Comparison of ENCODE assay signal across 30 cellular contexts in genomic region chr6:56250266-56250665, GRCh38. TPM values are rescaled to one million over a fixed set of nuclear protein-coding genes. Genes with fewer than 3 reads are reported as not detected.
DNase-seq lines count a peak whose midpoint lies in the region; ATAC-seq and TF ChIP-seq lines count a peak whose summit lies in the region.
"Had no signal": no experiment of that assay in that cellular context is flagged by ENCODE, and none has a peak within 500 bp of the region (broad histone marks: within the 10 kb centered on the region; RNA-seq: fewer than 3 reads in every experiment).

No MANE protein-coding gene starts in this region.

- ATAC-seq in upper lobe of right lung, result peak; percentile 57
- ATAC-seq in activated naive CD4-positive, alpha-beta T cell treated with anti-CD3 and anti-CD28 coated beads, Interleukin-2, amount 50 U/mL, for 72 hours, result no peak
- ATAC-seq: activated T-cell treated with anti-CD3 and anti-CD28 coated beads, Interleukin-2, amount 50 U/mL, for 4 hours; natural killer cell treated with Interleukin-12 subunit alpha and Interleukin-12 subunit beta and Interleukin-15 and Interleukin-18, amount 100 ng/mL, for 72 hours; stimulated activated memory B cell treated with anti-CD40 and anti-IgM and Interleukin-4, amounts not matched to agents 10 μg/mL and 1 μg/mL and 100 μg/mL, for 72 hours had no signal

- DNase-seq in NOMO-1 treated with DMSO at 0.1 percent for 48 hours (lab: John Stamatoyannopoulos, UW; ENCODE audit: unreplicated experiment) (peak; percentile 8), NOMO-1 treated with dmso at 0.1 percent for 144 hours (lab: John Stamatoyannopoulos, UW; ENCODE audit: unreplicated experiment) (no peak), SKM-1 (lab: John Stamatoyannopoulos, UW; ENCODE audit: unreplicated experiment) (peak; percentile 42), islet precursor cell (peak; percentile 87), upper lobe of right lung (no peak), cardiac septum (ENCODE audit: low spot score) (no peak), progenitor cell of endocrine pancreas (ENCODE audit: low spot score, unreplicated experiment) (no peak)
- no peak for DNase-seq in activated naive CD4-positive, alpha-beta T cell treated with anti-CD3 and anti-CD28 coated beads, Interleukin-2, amount 50 U/mL, for 72 hours (ENCODE audit: low spot score in 2 of 2)
- DNase-seq: activated CD4-positive, alpha-beta T cell treated with anti-CD3 and anti-CD28 coated beads, Interleukin-2, amount 50 U/mL, for 1 hour; activated gamma-delta T cell treated with Interleukin-2 at 50 U/mL for 16 hours; activated T-cell treated with anti-CD3 and anti-CD28 coated beads, Interleukin-2, amount 50 U/mL, for 4 hours; central memory CD4-positive, alpha-beta T cell; cortex of kidney; DMS79 treated with DMSO at 0.1 percent for 48 hours; erythroblast; GF-D8; kidney; NCI-H1417; NCI-H2029; NCI-H524 treated with DMSO at 0.1 percent for 48 hours; SIG-M5; substantia nigra; T-helper 9 cell had no signal

- no peaks in the 10 kb centered on the region for H3K36me3 Mint-ChIP-seq in progenitor cell of endocrine pancreas (ENCODE audit: insufficient read depth)
- no peaks in the 10 kb centered on the region for H3K36me3 Mint-ChIP-seq in activated naive CD4-positive, alpha-beta T cell treated with anti-CD3 and anti-CD28 coated beads, Interleukin-2, amount 50 U/mL, for 72 hours
- H3K36me3 Mint-ChIP-seq: natural killer cell treated with Interleukin-12 subunit alpha and Interleukin-12 subunit beta and Interleukin-15 and Interleukin-18, amount 100 ng/mL, for 72 hours; stimulated activated memory B cell treated with anti-CD40 and anti-IgM and Interleukin-4, amounts not matched to agents 10 μg/mL and 1 μg/mL and 100 μg/mL, for 72 hours; type B pancreatic cell had no signal

- no peak for TF ChIP-seq CTCF in upper lobe of right lung (IDR thresholded peaks at IDR 0.05)
- no peak for TF ChIP-seq CTCF in progenitor cell of endocrine pancreas (IDR thresholded peaks at IDR 0.05; ENCODE audit: unreplicated experiment)

- intact Hi-C loops in upper lobe of right lung (cut with DNase I) (no loop called here), cardiac septum (cut with DNase I) (no loop called here)

- no peak overlapping the region for H3K27ac ChIP-seq in upper lobe of right lung
- H3K27ac ChIP-seq: C4-2B had no signal

- H3K27me3 ChIP-seq in upper lobe of right lung, result no peaks in the 10 kb centered on the region

- peaks cover 45% of the 10 kb centered on the region for H3K27me3 Mint-ChIP-seq in progenitor cell of endocrine pancreas
- H3K27me3 Mint-ChIP-seq: stimulated activated memory B cell treated with anti-CD40 and anti-IgM and Interleukin-4, amounts not matched to agents 10 μg/mL and 1 μg/mL and 100 μg/mL, for 72 hours had no signal

- no peaks in the 10 kb centered on the region for H3K36me3 ChIP-seq in upper lobe of right lung

- peaks cover 13% of the 10 kb centered on the region for H3K4me1 Mint-ChIP-seq in progenitor cell of endocrine pancreas (ENCODE audit: low read depth)
- H3K4me1 Mint-ChIP-seq: stimulated activated memory B cell treated with anti-CD40 and anti-IgM and Interleukin-4, amounts not matched to agents 10 μg/mL and 1 μg/mL and 100 μg/mL, for 72 hours had no signal

- H3K4me3 Mint-ChIP-seq in progenitor cell of endocrine pancreas (ENCODE audit: low read depth), result no peak overlapping the region
- H3K4me3 Mint-ChIP-seq: activated T-cell treated with anti-CD3 and anti-CD28 coated beads, Interleukin-2, amount 50 U/mL, for 4 hours; natural killer cell treated with Interleukin-12 subunit alpha and Interleukin-12 subunit beta and Interleukin-15 and Interleukin-18, amount 100 ng/mL, for 72 hours; stimulated activated memory B cell treated with anti-CD40 and anti-IgM and Interleukin-4, amounts not matched to agents 10 μg/mL and 1 μg/mL and 100 μg/mL, for 72 hours; type B pancreatic cell had no signal

- no peaks in the 10 kb centered on the region for H3K4me1 ChIP-seq in upper lobe of right lung

- H3K27ac Mint-ChIP-seq in progenitor cell of endocrine pancreas, result no peak overlapping the region
- no peak overlapping the region for H3K27ac Mint-ChIP-seq in activated naive CD4-positive, alpha-beta T cell treated with anti-CD3 and anti-CD28 coated beads, Interleukin-2, amount 50 U/mL, for 72 hours
- H3K27ac Mint-ChIP-seq: natural killer cell treated with Interleukin-12 subunit alpha and Interleukin-12 subunit beta and Interleukin-15 and Interleukin-18, amount 100 ng/mL, for 72 hours; stimulated activated memory B cell treated with anti-CD40 and anti-IgM and Interleukin-4, amounts not matched to agents 10 μg/mL and 1 μg/mL and 100 μg/mL, for 72 hours; type B pancreatic cell had no signal

- no peaks in the 10 kb centered on the region for H3K9me3 ChIP-seq in upper lobe of right lung

- H3K4me3 ChIP-seq in upper lobe of right lung, result no peak overlapping the region
- H3K4me3 ChIP-seq: lung had no signal

- no peaks in the 10 kb centered on the region for H3K9me3 Mint-ChIP-seq in progenitor cell of endocrine pancreas (ENCODE audit: low read depth)
- H3K9me3 Mint-ChIP-seq in activated naive CD4-positive, alpha-beta T cell treated with anti-CD3 and anti-CD28 coated beads, Interleukin-2, amount 50 U/mL, for 72 hours, result peaks cover 3 to 5% of the 10 kb centered on the region in 2 donors
- H3K9me3 Mint-ChIP-seq: activated T-cell treated with anti-CD3 and anti-CD28 coated beads, Interleukin-2, amount 50 U/mL, for 4 hours; type B pancreatic cell had no signal

RNA-seq across cellular contexts. Expression of gene COL21A1, which starts 2.9 kb away (rescaled TPM):
- total RNA-seq in upper lobe of right lung, result 15.6 TPM
- 87.3 TPM for total RNA-seq in cardiac septum
- total RNA-seq in progenitor cell of endocrine pancreas, result 16.8 and 20.5 TPM in 2 replicates
- not detected for total RNA-seq in activated naive CD4-positive, alpha-beta T cell treated with anti-CD3 and anti-CD28 coated beads, Interleukin-2, amount 50 U/mL, for 72 hours
- total RNA-seq: A172; activated T-cell treated with anti-CD3 and anti-CD28 coated beads, Interleukin-2, amount 50 U/mL, for 4 hours; HT-29; natural killer cell treated with Interleukin-12 subunit alpha and Interleukin-12 subunit beta and Interleukin-15 and Interleukin-18, amount 100 ng/mL, for 72 hours had no signal

Comparison
In these comparisons a context has a peak if more than half of its experiments do, and no peak if none do; other contexts are left out.
1. DNase-seq: peak in NOMO-1 treated with DMSO at 0.1 percent for 48 hours (single experiment), SKM-1 (single experiment) and islet precursor cell (single experiment); none in NOMO-1 treated with dmso at 0.1 percent for 144 hours (single experiment), upper lobe of right lung (single experiment), cardiac septum (single experiment), progenitor cell of endocrine pancreas (single experiment) and activated naive CD4-positive, alpha-beta T cell treated with anti-CD3 and anti-CD28 coated beads, Interleukin-2, amount 50 U/mL, for 72 hours (0 of 2).
2. RNA of gene COL21A1, which starts 2.9 kb away (total RNA-seq): 87.3 TPM in cardiac septum (single experiment), 16.8 to 20.5 TPM in progenitor cell of endocrine pancreas and 15.6 TPM in upper lobe of right lung (single experiment); not detected in activated naive CD4-positive, alpha-beta T cell treated with anti-CD3 and anti-CD28 coated beads, Interleukin-2, amount 50 U/mL, for 72 hours; every median in the first group is over 10 times any median in the second.